12 cellular contexts compared by ENCODE assay signal in the genomic region with DNA sequence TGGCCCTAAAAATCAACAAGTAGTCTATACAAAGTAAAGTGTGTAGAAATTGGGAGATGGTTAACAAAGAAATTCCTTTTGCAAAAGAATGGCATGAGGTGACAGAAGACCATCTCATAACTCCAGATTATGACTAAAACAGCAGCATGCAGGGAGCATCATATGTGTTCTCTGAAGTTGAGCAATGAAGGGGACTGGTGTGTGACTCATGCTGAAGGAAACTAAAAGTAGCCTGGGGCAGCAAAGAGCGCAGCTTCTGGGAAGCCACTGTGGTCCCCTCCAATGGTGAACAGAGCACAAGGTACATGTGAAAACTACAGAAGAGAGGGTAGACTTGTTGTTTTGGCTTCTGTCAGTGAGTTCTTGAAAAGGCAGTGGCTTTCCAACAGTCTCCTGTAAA.
DNase-seq lines count a peak whose midpoint lies in the region; ATAC-seq and TF ChIP-seq lines count a peak whose summit lies in the region.
"Had no signal": no experiment of that assay in that cellular context is flagged by ENCODE, and none has a peak within 500 bp of the region (broad histone marks: within the 10 kb centered on the region; RNA-seq: fewer than 3 reads in every experiment).

No MANE protein-coding gene starts in this region.

- no peak overlapping the region for H3K27ac Mint-ChIP-seq in endodermal cell

- no peaks in the 10 kb centered on the region for H3K27me3 ChIP-seq in endodermal cell (ENCODE audit: control insufficient read depth, insufficient read depth, low read length, poor library complexity, severe bottlenecking)
- H3K27me3 ChIP-seq: thyroid gland had no signal

- H3K27ac ChIP-seq in endodermal cell (ENCODE audit: low read depth, low read length), result no peak overlapping the region
- H3K27ac ChIP-seq: thyroid gland had no signal

- ATAC-seq in GM21786 (IDR thresholded peaks at IDR 0.05; ENCODE audit: unreplicated experiment), result peak; percentile 81
- ATAC-seq: left cardiac atrium had no signal

- H3K9ac ChIP-seq in endodermal cell (ENCODE audit: extremely low read depth, low read length, poor library complexity, severe bottlenecking), result no peak overlapping the region

- H3K9me3 Mint-ChIP-seq in endodermal cell, result peaks cover 3% of the 10 kb centered on the region

- peaks cover 12% of the 10 kb centered on the region for H3K9me3 ChIP-seq in endodermal cell (ENCODE audit: control insufficient read depth, low read length)
- H3K9me3 ChIP-seq: thyroid gland had no signal

- H3K4me1 ChIP-seq in endodermal cell (ENCODE audit: control insufficient read depth, insufficient read depth, low read length), result peaks cover 9% of the 10 kb centered on the region
- H3K4me1 ChIP-seq: thyroid gland had no signal

- H3K4me3 ChIP-seq in AG09309 (ENCODE audit: control insufficient read depth, low read depth, low read length), result no peak overlapping the region
- no peak overlapping the region for H3K4me3 ChIP-seq in foreskin fibroblast (ENCODE audit: low read depth in 1 of 2, low read length in 2 of 2)
- H3K4me3 ChIP-seq in endodermal cell (ENCODE audit: low read length), result no peak overlapping the region
- H3K4me3 ChIP-seq: thyroid gland had no signal

- TF ChIP-seq CTCF in AG09309 (IDR thresholded peaks at IDR 0.05; ENCODE audit: control insufficient read depth, insufficient read depth, low read depth, low read length, missing control alignments) (no peak), foreskin fibroblast (IDR thresholded peaks at IDR 0.05; ENCODE audit: low read depth, low read length) (no peak), endodermal cell (conservative IDR thresholded peaks at IDR 0.05) (no peak)

- peaks cover 8% of the 10 kb centered on the region for H3K36me3 Mint-ChIP-seq in endodermal cell (ENCODE audit: low read depth)

- peak; percentile 34 for DNase-seq in AG09309 (ENCODE audit: low read depth)
- peak; percentile 98 for DNase-seq in RPMI7951 (ENCODE audit: low read depth)
- DNase-seq in foreskin fibroblast, result peak; percentile 49 to 79
- no peak for DNase-seq in retina
- no peak for DNase-seq in NCI-H1092 (lab: John Stamatoyannopoulos, UW)
- no peak for DNase-seq in NCI-H2227 (lab: John Stamatoyannopoulos, UW; ENCODE audit: unreplicated experiment)
- DNase-seq in endodermal cell, result no peak
- DNase-seq: left cardiac atrium; NCI-H524 treated with DMSO at 0.1 percent for 48 hours; stimulated activated CD4-positive, alpha-beta T cell treated with anti-CD3 and anti-CD28 coated beads, Interleukin-12 subunit alpha, Interleukin-12 subunit beta, amount 100 ng/mL, for 4 hours; thyroid gland had no signal

- 88 to 100% methylated on average over 1 of the region's 1 CpG for WGBS in endodermal cell (ENCODE audit: insufficient coverage in 1 of 2, insufficient read length in 1 of 2), 2 experiments

- H3K4me3 Mint-ChIP-seq in endodermal cell, result no peak overlapping the region

- H3K36me3 ChIP-seq in endodermal cell (ENCODE audit: control insufficient read depth, insufficient read depth, low read length), result no peaks in the 10 kb centered on the region
- H3K36me3 ChIP-seq: thyroid gland had no signal

- no peaks in the 10 kb centered on the region for H3K27me3 Mint-ChIP-seq in endodermal cell (ENCODE audit: insufficient read depth)

- peaks cover 56% of the 10 kb centered on the region for H3K4me1 Mint-ChIP-seq in endodermal cell

Comparison
In these comparisons a context has a peak if more than half of its experiments do, and no peak if none do; other contexts are left out.
1. DNase-seq: peak in AG09309 (single experiment), RPMI7951 (single experiment) and foreskin fibroblast (2 of 2); none in retina (single experiment), NCI-H1092 (single experiment), NCI-H2227 (single experiment) and endodermal cell (single experiment).